ENCODE assay signal across 6 cellular contexts in genomic region chr1:42815938-42816599, GRCh38. TPM values are rescaled to one million over a fixed set of nuclear protein-coding genes. Genes with fewer than 3 reads are reported as not detected.
DNase-seq lines count a peak whose midpoint lies in the region; ATAC-seq and TF ChIP-seq lines count a peak whose summit lies in the region.

No MANE protein-coding gene starts in this region.

- WGBS in suprapubic skin: 21% methylated on average over 7 of the region's 7 CpGs

- peaks cover 8% of the 10 kb centered on the region for H3K36me3 ChIP-seq in SJSA1
- no peaks in the 10 kb centered on the region for H3K36me3 ChIP-seq in suprapubic skin

- no peak for TF ChIP-seq POLR2A in suprapubic skin (IDR thresholded peaks at IDR 0.05)

- peaks cover 20% of the 10 kb centered on the region for H3K4me1 ChIP-seq in SJSA1 (replicated peaks)
- H3K4me1 ChIP-seq in suprapubic skin: peaks cover 22% of the 10 kb centered on the region

- no peaks in the 10 kb centered on the region for H3K27me3 ChIP-seq in SJSA1 (replicated peaks)
- H3K27me3 ChIP-seq in suprapubic skin: no peaks in the 10 kb centered on the region

- no peak overlapping the region for H3K27ac ChIP-seq in SJSA1
- H3K27ac ChIP-seq in suprapubic skin: peak overlapping the region; percentile 96

- TF ChIP-seq CTCF in foreskin fibroblast (IDR thresholded peaks at IDR 0.05; ENCODE audit: low read depth, low read length): no peak
- no peak for TF ChIP-seq CTCF in suprapubic skin (IDR thresholded peaks at IDR 0.05)

- no peak for TF ChIP-seq EP300 in suprapubic skin (IDR thresholded peaks at IDR 0.05)

- H3K9me3 ChIP-seq in SJSA1 (replicated peaks): no peaks in the 10 kb centered on the region
- H3K9me3 ChIP-seq in suprapubic skin: no peaks in the 10 kb centered on the region

- H3K4me3 ChIP-seq in SJSA1 (peak overlapping the region; percentile 94), foreskin fibroblast (ENCODE audit: low read depth in 1 of 2, low read length in 2 of 2) (peak overlapping the region; percentile 68 to 84), suprapubic skin (peak overlapping the region; percentile 64)

- DNase-seq in SJSA1 (ENCODE audit: low read depth in 1 of 2, low spot score in 2 of 2): no peak
- DNase-seq in foreskin fibroblast: peak in 1 of 2 donors; percentile 30
- DNase-seq in suprapubic skin (ENCODE audit: low spot score in 2 of 2): no peak
- no peak for DNase-seq in KG1 (lab: John Stamatoyannopoulos, UW)

- peak; percentile 12 for ATAC-seq in GM21717 (IDR thresholded peaks at IDR 0.05; ENCODE audit: unreplicated experiment)
- no peak for ATAC-seq in HG03457 (IDR thresholded peaks at IDR 0.05; ENCODE audit: unreplicated experiment)

RNA-seq across cellular contexts. Expression of gene ERMAP, which starts 0.9 kb away (rescaled TPM):
- total RNA-seq in SJSA1 (2014; rRNA removed; shearing (Covaris generic)): 8.2 and 9.4 TPM in 2 replicates
- 10 to 100 TPM in 3 of 4 donors, 1 to 10 TPM in 1; 8.9 to 26.2 (median 14.1) TPM for total RNA-seq in suprapubic skin

RNA-seq across cellular contexts. Expression of gene SVBP, which starts 1.1 kb away (rescaled TPM):
- 46.6 and 48.0 TPM in 2 replicates for total RNA-seq in SJSA1 (2014; rRNA removed; shearing (Covaris generic))
- 10 to 100 TPM in 3 of 4 donors, 1 to 10 TPM in 1; 6.8 to 21.8 (median 13.9) TPM for total RNA-seq in suprapubic skin

RNA-seq across cellular contexts. Expression of gene ZNF691, which starts 30.3 kb away (rescaled TPM):
- 7.3 and 7.9 TPM in 2 replicates for total RNA-seq in SJSA1 (2014; rRNA removed; shearing (Covaris generic))
- 10 to 100 TPM in 3 of 4 donors, 1 to 10 TPM in 1; 6.5 to 15.4 (median 12.1) TPM for total RNA-seq in suprapubic skin

RNA-seq across cellular contexts. Expression of gene TMEM269, which starts 31.3 kb away (rescaled TPM):
- total RNA-seq in SJSA1 (2014; rRNA removed; shearing (Covaris generic)): not detected in 2 replicates
- total RNA-seq in suprapubic skin: under 1 TPM in 3 of 4 donors, not detected in 1; 0.11 to 0.17 (median 0.16) TPM

RNA-seq across cellular contexts. Expression of gene C1orf50, which starts 49.0 kb away (rescaled TPM):
- total RNA-seq in SJSA1 (2014; rRNA removed; shearing (Covaris generic)): 0.69 and 4.2 TPM in 2 replicates
- total RNA-seq in suprapubic skin: 1 to 10 TPM; 2.2 to 7.6 (median 3.1) TPM
